In the genomic region with DNA sequence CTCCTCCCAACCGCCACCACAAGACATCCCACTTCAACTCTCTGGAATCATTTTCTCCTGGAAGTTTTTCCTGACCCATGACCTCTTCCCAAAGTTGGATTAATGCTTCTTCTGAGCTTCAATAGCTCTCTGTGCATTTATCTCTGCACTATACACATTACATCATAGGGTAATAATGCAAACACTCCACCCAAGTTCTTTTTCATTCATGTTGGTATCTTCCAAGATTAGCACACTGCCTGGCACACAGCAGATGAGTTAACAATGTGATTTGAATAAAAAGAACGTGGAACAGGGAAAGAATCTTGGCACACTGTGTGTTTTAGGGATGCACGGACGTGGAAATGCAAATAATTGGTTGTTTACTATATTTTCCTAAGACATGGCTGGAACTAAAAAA, we compare ENCODE assay signal across 17 cellular contexts. TPM values are rescaled to one million over a fixed set of nuclear protein-coding genes. Genes with fewer than 3 reads are reported as not detected.
DNase-seq lines count a peak whose midpoint lies in the region; ATAC-seq and TF ChIP-seq lines count a peak whose summit lies in the region.
"Had no signal": no experiment of that assay in that cellular context is flagged by ENCODE, and none has a peak within 500 bp of the region (broad histone marks: within the 10 kb centered on the region; RNA-seq: fewer than 3 reads in every experiment).

No MANE protein-coding gene starts in this region.

- peaks cover 0 to 3% of the 10 kb centered on the region in 2 donors for H3K27me3 Mint-ChIP-seq in CD8-positive, alpha-beta memory T cell
- H3K27me3 Mint-ChIP-seq in activated CD8-positive, alpha-beta T cell treated with anti-CD3 and anti-CD28 coated beads, Interleukin-2, amount 10 ng/mL, durations not matched to agents 7 days and 5 days (ENCODE audit: low read depth), result peaks cover 7% of the 10 kb centered on the region

- peaks cover 22 to 27% (median 27%) of the 10 kb centered on the region in 3 donors for H3K4me1 Mint-ChIP-seq in CD8-positive, alpha-beta memory T cell
- H3K4me1 Mint-ChIP-seq in activated CD8-positive, alpha-beta T cell treated with anti-CD3 and anti-CD28 coated beads, Interleukin-2, amount 10 ng/mL, durations not matched to agents 7 days and 5 days (ENCODE audit: low read depth), result peaks cover 25% of the 10 kb centered on the region

- ATAC-seq in activated CD8-positive, alpha-beta T cell treated with anti-CD3 and anti-CD28 coated beads, Interleukin-2, amount 10 ng/mL, durations not matched to agents 7 days and 5 days, result no peak
- ATAC-seq in mucosa of descending colon, result peak; percentile 60

- no peak for DNase-seq in CD8-positive, alpha-beta memory T cell
- no peak for DNase-seq in activated CD8-positive, alpha-beta T cell treated with anti-CD3 and anti-CD28 coated beads, Interleukin-2, amount 10 ng/mL, durations not matched to agents 7 days and 5 days
- peak in 1 of 3 donors; percentile 52 for DNase-seq in mucosa of descending colon
- no peak for DNase-seq in NCI-H1436 (lab: John Stamatoyannopoulos, UW)
- no peak for DNase-seq in DMS153 (lab: John Stamatoyannopoulos, UW)
- DNase-seq in stimulated activated CD4-positive, alpha-beta T cell treated with anti-CD3 and anti-CD28 coated beads, Interleukin-4, amount 100 ng/mL, for 4 hours, result no peak
- no peak for DNase-seq in glomerular visceral epithelial cell (ENCODE audit: extremely low spot score)
- DNase-seq: activated CD4-positive, CD25-positive, alpha-beta regulatory T cell; effector CD8-positive, alpha-beta T cell; Kasumi-1; NCI-H2029; NCI-H524 treated with DMSO at 0.1 percent for 48 hours; PC-9; spleen had no signal

- CTCF ChIA-PET in CD8-positive, alpha-beta memory T cell (lab: Charles Lee), result no interaction called here
- CTCF ChIA-PET in activated CD8-positive, alpha-beta T cell treated with anti-CD3 and anti-CD28 coated beads, Interleukin-2, amount 10 ng/mL, durations not matched to agents 7 days and 5 days (lab: Charles Lee), result interaction anchor here (1.8 kb wide), 1 partner anchor 40 kb away, joined by 9 read pairs; no protein-coding TSS in a partner anchor

- POLR2A ChIA-PET in CD8-positive, alpha-beta memory T cell (lab: Charles Lee), result interaction anchor here (0.5 kb wide), 1 partner anchor 153 kb away, joined by 3 read pairs; no protein-coding TSS in a partner anchor
- POLR2A ChIA-PET in activated CD8-positive, alpha-beta T cell treated with anti-CD3 and anti-CD28 coated beads, Interleukin-2, amount 10 ng/mL, durations not matched to agents 7 days and 5 days (lab: Charles Lee), result no interaction called here

- no peak overlapping the region for H3K4me3 ChIP-seq in CD8-positive, alpha-beta memory T cell (ENCODE audit: low read length)
- H3K4me3 ChIP-seq in mucosa of descending colon, result no peak overlapping the region

- peak overlapping the region in 5 of 7 donors; percentile 2 to 92 (median 24) for H3K4me3 Mint-ChIP-seq in CD8-positive, alpha-beta memory T cell
- H3K4me3 Mint-ChIP-seq in activated CD8-positive, alpha-beta T cell treated with anti-CD3 and anti-CD28 coated beads, Interleukin-2, amount 10 ng/mL, durations not matched to agents 7 days and 5 days, result peak overlapping the region; percentile 10

- H3K27me3 ChIP-seq in CD8-positive, alpha-beta memory T cell (ENCODE audit: insufficient read depth, low read length, poor library complexity, severe bottlenecking), result no peaks in the 10 kb centered on the region
- H3K27me3 ChIP-seq: ovary, spleen had no signal

- H3K4me1 ChIP-seq in CD8-positive, alpha-beta memory T cell (ENCODE audit: insufficient read depth, low read length), result peaks cover 12% of the 10 kb centered on the region
- peaks cover 19% of the 10 kb centered on the region for H3K4me1 ChIP-seq in mucosa of descending colon (ENCODE audit: low read depth)

- peaks cover 0 to 7% (median 0%) of the 10 kb centered on the region in 3 donors for H3K36me3 Mint-ChIP-seq in CD8-positive, alpha-beta memory T cell
- peaks cover 2% of the 10 kb centered on the region for H3K36me3 Mint-ChIP-seq in activated CD8-positive, alpha-beta T cell treated with anti-CD3 and anti-CD28 coated beads, Interleukin-2, amount 10 ng/mL, durations not matched to agents 7 days and 5 days (ENCODE audit: low read depth)

- no peaks in the 10 kb centered on the region for H3K36me3 ChIP-seq in CD8-positive, alpha-beta memory T cell (ENCODE audit: insufficient read depth, low read length)
- no peaks in the 10 kb centered on the region for H3K36me3 ChIP-seq in mucosa of descending colon (ENCODE audit: low read depth)
- H3K36me3 ChIP-seq: ovary, spleen had no signal

- H3K27ac ChIP-seq in 22Rv1, result peak overlapping the region; percentile 74
- no peak overlapping the region for H3K27ac ChIP-seq in CD8-positive, alpha-beta memory T cell (ENCODE audit: low read depth, low read length)
- H3K27ac ChIP-seq: HL-60, ovary, PC-9, spleen had no signal

- intact Hi-C loops in mucosa of descending colon (cut with DNase I, micrococcal nuclease), result loop anchor here in 1 of 2 donors (1.0 kb wide), 1 partner anchor 12 kb away; no protein-coding TSS in a partner anchor

- H3K9me3 ChIP-seq in CD8-positive, alpha-beta memory T cell (ENCODE audit: low read length), result no peaks in the 10 kb centered on the region
- no peaks in the 10 kb centered on the region for H3K9me3 ChIP-seq in mucosa of descending colon
- H3K9me3 ChIP-seq: ovary, spleen had no signal

- H3K9me3 Mint-ChIP-seq in CD8-positive, alpha-beta memory T cell, result no peaks in the 10 kb centered on the region
- no peaks in the 10 kb centered on the region for H3K9me3 Mint-ChIP-seq in activated CD8-positive, alpha-beta T cell treated with anti-CD3 and anti-CD28 coated beads, Interleukin-2, amount 10 ng/mL, durations not matched to agents 7 days and 5 days (ENCODE audit: insufficient read depth)

- TF ChIP-seq CTCF in 22Rv1 (IDR thresholded peaks at IDR 0.05), result no peak
- TF ChIP-seq CTCF in mucosa of descending colon (IDR thresholded peaks at IDR 0.05), result no peak

- peak overlapping the region in 4 of 8 donors; percentile 5 to 82 (median 47) for H3K27ac Mint-ChIP-seq in CD8-positive, alpha-beta memory T cell
- H3K27ac Mint-ChIP-seq in activated CD8-positive, alpha-beta T cell treated with anti-CD3 and anti-CD28 coated beads, Interleukin-2, amount 10 ng/mL, durations not matched to agents 7 days and 5 days, result no peak overlapping the region

RNA-seq across cellular contexts. Expression of a gene that starts 1.8 kb away (rescaled TPM):
- total RNA-seq in CD8-positive, alpha-beta memory T cell, result 1 to 10 TPM; 5.7 to 5.8 TPM
- polyA plus RNA-seq in CD8-positive, alpha-beta memory T cell, result 3.0 TPM
- 1 to 10 TPM; 6.5 to 7.8 TPM for total RNA-seq in activated CD8-positive, alpha-beta T cell treated with anti-CD3 and anti-CD28 coated beads, Interleukin-2, amount 10 ng/mL, durations not matched to agents 7 days and 5 days
- 10 to 100 TPM; 42.1 to 63.3 (median 56.3) TPM for total RNA-seq in mucosa of descending colon

Comparison
In these comparisons a context has a peak if more than half of its experiments do, and no peak if none do; other contexts are left out.
1. RNA of a gene that starts 1.8 kb away (total RNA-seq): 42.1 to 63.3 TPM in mucosa of descending colon; 6.5 to 7.8 TPM in activated CD8-positive, alpha-beta T cell treated with anti-CD3 and anti-CD28 coated beads, Interleukin-2, amount 10 ng/mL, durations not matched to agents 7 days and 5 days and 5.7 to 5.8 TPM in CD8-positive, alpha-beta memory T cell; every median in the first group is over 4 times any median in the second.